Comparison of ENCODE assay signal across 2 cellular contexts in the genomic region with DNA sequence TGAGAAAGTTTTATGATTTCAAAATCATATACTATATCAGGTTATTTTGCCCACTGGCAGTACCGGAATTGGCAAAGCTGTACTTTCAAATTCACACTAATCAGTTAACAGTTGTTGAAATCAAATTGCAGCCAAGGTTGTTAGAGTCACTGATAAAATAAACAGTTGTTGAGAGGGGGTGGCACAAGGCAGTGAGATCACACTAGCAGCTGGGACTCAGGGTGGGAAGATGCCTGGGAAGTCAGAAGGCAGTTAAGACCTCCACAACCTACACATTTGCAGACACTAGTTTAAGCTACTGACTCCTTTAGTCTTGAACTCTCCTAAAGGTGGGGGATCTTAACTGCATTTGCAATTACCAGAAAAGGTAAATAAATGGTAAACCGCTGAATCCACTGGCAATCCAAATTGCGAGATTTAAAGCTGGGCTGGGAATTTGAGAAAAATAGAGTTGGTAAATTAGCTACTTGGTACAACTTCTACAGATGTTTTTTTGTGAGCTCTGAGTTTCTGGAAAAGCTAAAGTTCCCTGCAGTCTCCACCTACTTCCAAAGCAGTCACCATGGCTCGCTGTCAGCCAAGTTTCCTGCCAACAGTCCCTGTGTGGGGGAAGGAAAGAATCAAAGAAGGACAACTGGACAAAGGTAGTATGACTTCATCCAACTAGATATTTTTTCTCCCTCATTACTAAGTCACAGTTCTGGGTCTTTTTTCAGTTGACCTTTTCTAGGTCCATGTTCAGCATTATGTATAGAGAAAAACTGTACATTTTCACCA.
TF ChIP-seq lines count a peak whose summit lies in the region.

No MANE protein-coding gene starts in this region.

TF ChIP-seq in liver, 16 proteins besides CTCF, POLR2A, EP300 and RAD21 (continued from another document):
- TF ChIP-seq HNF4A (conservative IDR thresholded peaks at IDR 0.05) (peak in 1 of 2 donors; percentile 55), FOXA2 (IDR thresholded peaks at IDR 0.05) (no peak), JUND (IDR thresholded peaks at IDR 0.05) (peak in 1 of 2 donors; percentile 60), FOXA1 (IDR thresholded peaks at IDR 0.05) (no peak), EGR1 (IDR thresholded peaks at IDR 0.05; ENCODE audit: low read depth in 2 of 2) (no peak), GABPA (IDR thresholded peaks at IDR 0.05 in 1 of 2, conservative IDR thresholded peaks at IDR 0.05 in 1 of 2) (peak in 1 of 2 donors; percentile 11), YY1 (IDR thresholded peaks at IDR 0.05) (peak; percentile 70), SP1 (IDR thresholded peaks at IDR 0.05) (no peak), HNF4G (IDR thresholded peaks at IDR 0.05) (no peak), TAF1 (conservative IDR thresholded peaks at IDR 0.05) (no peak)
- TF ChIP-seq, protein P1, sequence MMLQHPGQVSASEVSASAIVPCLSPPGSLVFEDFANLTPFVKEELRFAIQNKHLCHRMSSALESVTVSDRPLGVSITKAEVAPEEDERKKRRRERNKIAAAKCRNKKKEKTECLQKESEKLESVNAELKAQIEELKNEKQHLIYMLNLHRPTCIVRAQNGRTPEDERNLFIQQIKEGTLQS (IDR thresholded peaks at IDR 0.05), result no peak
- TF ChIP-seq, protein P2, sequence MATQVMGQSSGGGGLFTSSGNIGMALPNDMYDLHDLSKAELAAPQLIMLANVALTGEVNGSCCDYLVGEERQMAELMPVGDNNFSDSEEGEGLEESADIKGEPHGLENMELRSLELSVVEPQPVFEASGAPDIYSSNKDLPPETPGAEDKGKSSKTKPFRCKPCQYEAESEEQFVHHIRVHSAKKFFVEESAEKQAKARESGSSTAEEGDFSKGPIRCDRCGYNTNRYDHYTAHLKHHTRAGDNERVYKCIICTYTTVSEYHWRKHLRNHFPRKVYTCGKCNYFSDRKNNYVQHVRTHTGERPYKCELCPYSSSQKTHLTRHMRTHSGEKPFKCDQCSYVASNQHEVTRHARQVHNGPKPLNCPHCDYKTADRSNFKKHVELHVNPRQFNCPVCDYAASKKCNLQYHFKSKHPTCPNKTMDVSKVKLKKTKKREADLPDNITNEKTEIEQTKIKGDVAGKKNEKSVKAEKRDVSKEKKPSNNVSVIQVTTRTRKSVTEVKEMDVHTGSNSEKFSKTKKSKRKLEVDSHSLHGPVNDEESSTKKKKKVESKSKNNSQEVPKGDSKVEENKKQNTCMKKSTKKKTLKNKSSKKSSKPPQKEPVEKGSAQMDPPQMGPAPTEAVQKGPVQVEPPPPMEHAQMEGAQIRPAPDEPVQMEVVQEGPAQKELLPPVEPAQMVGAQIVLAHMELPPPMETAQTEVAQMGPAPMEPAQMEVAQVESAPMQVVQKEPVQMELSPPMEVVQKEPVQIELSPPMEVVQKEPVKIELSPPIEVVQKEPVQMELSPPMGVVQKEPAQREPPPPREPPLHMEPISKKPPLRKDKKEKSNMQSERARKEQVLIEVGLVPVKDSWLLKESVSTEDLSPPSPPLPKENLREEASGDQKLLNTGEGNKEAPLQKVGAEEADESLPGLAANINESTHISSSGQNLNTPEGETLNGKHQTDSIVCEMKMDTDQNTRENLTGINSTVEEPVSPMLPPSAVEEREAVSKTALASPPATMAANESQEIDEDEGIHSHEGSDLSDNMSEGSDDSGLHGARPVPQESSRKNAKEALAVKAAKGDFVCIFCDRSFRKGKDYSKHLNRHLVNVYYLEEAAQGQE (IDR thresholded peaks at IDR 0.05), result no peak
- TF ChIP-seq, protein P3, sequence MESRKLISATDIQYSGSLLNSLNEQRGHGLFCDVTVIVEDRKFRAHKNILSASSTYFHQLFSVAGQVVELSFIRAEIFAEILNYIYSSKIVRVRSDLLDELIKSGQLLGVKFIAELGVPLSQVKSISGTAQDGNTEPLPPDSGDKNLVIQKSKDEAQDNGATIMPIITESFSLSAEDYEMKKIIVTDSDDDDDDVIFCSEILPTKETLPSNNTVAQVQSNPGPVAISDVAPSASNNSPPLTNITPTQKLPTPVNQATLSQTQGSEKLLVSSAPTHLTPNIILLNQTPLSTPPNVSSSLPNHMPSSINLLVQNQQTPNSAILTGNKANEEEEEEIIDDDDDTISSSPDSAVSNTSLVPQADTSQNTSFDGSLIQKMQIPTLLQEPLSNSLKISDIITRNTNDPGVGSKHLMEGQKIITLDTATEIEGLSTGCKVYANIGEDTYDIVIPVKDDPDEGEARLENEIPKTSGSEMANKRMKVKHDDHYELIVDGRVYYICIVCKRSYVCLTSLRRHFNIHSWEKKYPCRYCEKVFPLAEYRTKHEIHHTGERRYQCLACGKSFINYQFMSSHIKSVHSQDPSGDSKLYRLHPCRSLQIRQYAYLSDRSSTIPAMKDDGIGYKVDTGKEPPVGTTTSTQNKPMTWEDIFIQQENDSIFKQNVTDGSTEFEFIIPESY (IDR thresholded peaks at IDR 0.05), result peak; percentile 19

TF ChIP-seq in HepG2, 621 proteins besides CTCF, POLR2A, EP300 and RAD21 (continued from another document):
- TF ChIP-seq, protein P4, sequence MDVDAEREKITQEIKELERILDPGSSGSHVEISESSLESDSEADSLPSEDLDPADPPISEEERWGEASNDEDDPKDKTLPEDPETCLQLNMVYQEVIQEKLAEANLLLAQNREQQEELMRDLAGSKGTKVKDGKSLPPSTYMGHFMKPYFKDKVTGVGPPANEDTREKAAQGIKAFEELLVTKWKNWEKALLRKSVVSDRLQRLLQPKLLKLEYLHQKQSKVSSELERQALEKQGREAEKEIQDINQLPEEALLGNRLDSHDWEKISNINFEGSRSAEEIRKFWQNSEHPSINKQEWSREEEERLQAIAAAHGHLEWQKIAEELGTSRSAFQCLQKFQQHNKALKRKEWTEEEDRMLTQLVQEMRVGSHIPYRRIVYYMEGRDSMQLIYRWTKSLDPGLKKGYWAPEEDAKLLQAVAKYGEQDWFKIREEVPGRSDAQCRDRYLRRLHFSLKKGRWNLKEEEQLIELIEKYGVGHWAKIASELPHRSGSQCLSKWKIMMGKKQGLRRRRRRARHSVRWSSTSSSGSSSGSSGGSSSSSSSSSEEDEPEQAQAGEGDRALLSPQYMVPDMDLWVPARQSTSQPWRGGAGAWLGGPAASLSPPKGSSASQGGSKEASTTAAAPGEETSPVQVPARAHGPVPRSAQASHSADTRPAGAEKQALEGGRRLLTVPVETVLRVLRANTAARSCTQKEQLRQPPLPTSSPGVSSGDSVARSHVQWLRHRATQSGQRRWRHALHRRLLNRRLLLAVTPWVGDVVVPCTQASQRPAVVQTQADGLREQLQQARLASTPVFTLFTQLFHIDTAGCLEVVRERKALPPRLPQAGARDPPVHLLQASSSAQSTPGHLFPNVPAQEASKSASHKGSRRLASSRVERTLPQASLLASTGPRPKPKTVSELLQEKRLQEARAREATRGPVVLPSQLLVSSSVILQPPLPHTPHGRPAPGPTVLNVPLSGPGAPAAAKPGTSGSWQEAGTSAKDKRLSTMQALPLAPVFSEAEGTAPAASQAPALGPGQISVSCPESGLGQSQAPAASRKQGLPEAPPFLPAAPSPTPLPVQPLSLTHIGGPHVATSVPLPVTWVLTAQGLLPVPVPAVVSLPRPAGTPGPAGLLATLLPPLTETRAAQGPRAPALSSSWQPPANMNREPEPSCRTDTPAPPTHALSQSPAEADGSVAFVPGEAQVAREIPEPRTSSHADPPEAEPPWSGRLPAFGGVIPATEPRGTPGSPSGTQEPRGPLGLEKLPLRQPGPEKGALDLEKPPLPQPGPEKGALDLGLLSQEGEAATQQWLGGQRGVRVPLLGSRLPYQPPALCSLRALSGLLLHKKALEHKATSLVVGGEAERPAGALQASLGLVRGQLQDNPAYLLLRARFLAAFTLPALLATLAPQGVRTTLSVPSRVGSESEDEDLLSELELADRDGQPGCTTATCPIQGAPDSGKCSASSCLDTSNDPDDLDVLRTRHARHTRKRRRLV (CRISPR knock-in tag; IDR thresholded peaks at IDR 0.05), result no peak
- TF ChIP-seq, protein P5, sequence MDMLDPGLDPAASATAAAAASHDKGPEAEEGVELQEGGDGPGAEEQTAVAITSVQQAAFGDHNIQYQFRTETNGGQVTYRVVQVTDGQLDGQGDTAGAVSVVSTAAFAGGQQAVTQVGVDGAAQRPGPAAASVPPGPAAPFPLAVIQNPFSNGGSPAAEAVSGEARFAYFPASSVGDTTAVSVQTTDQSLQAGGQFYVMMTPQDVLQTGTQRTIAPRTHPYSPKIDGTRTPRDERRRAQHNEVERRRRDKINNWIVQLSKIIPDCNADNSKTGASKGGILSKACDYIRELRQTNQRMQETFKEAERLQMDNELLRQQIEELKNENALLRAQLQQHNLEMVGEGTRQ (IDR thresholded peaks at IDR 0.05; ENCODE audit: low read depth, low read length), result no peak
- TF ChIP-seq, protein P5 (CRISPR knock-in tag; IDR thresholded peaks at IDR 0.05; ENCODE audit: borderline replicate concordance), result no peak
- TF ChIP-seq, protein P6, sequence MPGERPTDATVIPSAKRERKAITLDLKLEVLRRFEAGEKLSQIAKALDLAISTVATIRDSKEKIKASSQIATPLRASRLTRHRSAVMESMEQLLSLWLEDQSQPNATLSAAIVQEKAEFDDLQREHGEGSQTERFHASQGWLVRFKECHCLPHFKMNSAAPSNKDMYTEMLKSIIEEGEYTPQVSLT (CRISPR knock-in tag; IDR thresholded peaks at IDR 0.05; ENCODE audit: borderline replicate concordance, low read depth), result no peak
- no peak for TF ChIP-seq MYC (CRISPR knock-in tag; IDR thresholded peaks at IDR 0.05; ENCODE audit: borderline replicate concordance)
- TF ChIP-seq RARA (CRISPR knock-in tag; IDR thresholded peaks at IDR 0.05), result no peak
- no peak for TF ChIP-seq ZNF83 (CRISPR knock-in tag; IDR thresholded peaks at IDR 0.05; ENCODE audit: borderline replicate concordance)
TF ChIP-seq in HepG2: peak in this region for 0.
